ENCODE assay signal across 21 cellular contexts in the genomic region with DNA sequence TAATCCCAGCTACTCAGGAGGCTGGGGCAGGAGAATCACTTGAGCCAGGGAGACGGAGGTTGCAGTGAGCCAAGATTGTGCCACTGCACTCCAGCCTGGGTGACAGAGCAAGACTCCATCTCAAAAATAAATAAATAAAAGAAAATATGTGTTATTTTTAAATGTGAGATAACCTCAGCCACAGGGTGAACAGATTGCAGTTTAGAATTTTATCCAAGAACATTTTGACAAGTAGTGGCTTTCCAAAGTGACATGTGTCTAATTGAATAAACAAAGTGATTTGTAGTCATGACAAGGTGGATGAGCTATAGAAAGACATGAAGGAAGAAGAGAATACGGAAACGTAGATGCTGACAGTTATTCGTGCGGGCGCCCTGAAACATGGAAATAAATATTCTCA.
DNase-seq lines count a peak whose midpoint lies in the region; ATAC-seq and TF ChIP-seq lines count a peak whose summit lies in the region.
"Had no signal": no experiment of that assay in that cellular context is flagged by ENCODE, and none has a peak within 500 bp of the region (broad histone marks: within the 10 kb centered on the region; RNA-seq: fewer than 3 reads in every experiment).

No MANE protein-coding gene starts in this region.

- intact Hi-C loops in heart left ventricle (cut with DNase I) = loop anchor here in 1 of 10 donors (10.0 kb wide), 1 partner anchor 46 kb away; no protein-coding TSS in a partner anchor
- intact Hi-C loops in left ventricle myocardium superior (cut with micrococcal nuclease) = no loop called here

- H2BK5ac ChIP-seq in mesenchymal stem cell (ENCODE audit: low read depth, low read length, poor library complexity, severe bottlenecking) = no peak overlapping the region

- no peaks in the 10 kb centered on the region for H3K27me3 ChIP-seq in heart left ventricle
- H3K27me3 ChIP-seq in neural cell (ENCODE audit: insufficient read depth, low read depth, low read length) = no peaks in the 10 kb centered on the region
- no peaks in the 10 kb centered on the region for H3K27me3 ChIP-seq in mesenchymal stem cell (ENCODE audit: control insufficient read depth in 1 of 2, insufficient read depth in 1 of 2, low read length in 2 of 2)
- H3K27me3 ChIP-seq: BE2C; BLaER1 treated with 17β-estradiol and CSF1 and Interleukin-3, amounts not matched to agents 10 nM and 100 nM had no signal

- DNase-seq in NCI-H1694 treated with DMSO at 0.1 percent for 48 hours (lab: John Stamatoyannopoulos, UW) = peak; percentile 33
- no peak for DNase-seq in NCI-H1694 (lab: John Stamatoyannopoulos, UW)
- DNase-seq in heart left ventricle = no peak
- DNase-seq in left ventricle myocardium superior = no peak
- DNase-seq in mesenchymal stem cell = no peak
- DNase-seq in activated naive CD4-positive, alpha-beta T cell treated with anti-CD3 and anti-CD28 coated beads, Interleukin-2, amount 50 U/mL, for 72 hours (ENCODE audit: low spot score in 2 of 2) = no peak
- no peak for DNase-seq in NCI-H187 (lab: John Stamatoyannopoulos, UW)
- DNase-seq: BE2C; Calu3; CD4-positive, alpha-beta T cell; COR-L47; DMS53; DMS79 treated with DMSO at 0.1 percent for 48 hours; GF-D8; H9 had no signal

- no peaks in the 10 kb centered on the region for H4K20me1 ChIP-seq in neural cell (ENCODE audit: insufficient read depth)
- H4K20me1 ChIP-seq: BLaER1 treated with 17β-estradiol and CSF1 and Interleukin-3, amounts not matched to agents 10 nM and 100 nM had no signal

- H3K9me3 ChIP-seq in heart left ventricle (peaks cover 0 to 6% (median 0%) of the 10 kb centered on the region in 12 donors), neural cell (ENCODE audit: low read length) (no peaks in the 10 kb centered on the region), mesenchymal stem cell (ENCODE audit: control insufficient read depth, low read length) (no peaks in the 10 kb centered on the region)
- H3K9me3 ChIP-seq: BE2C had no signal

- no peak for TF ChIP-seq POLR2A in heart left ventricle (IDR thresholded peaks at IDR 0.05)

- H3K27ac ChIP-seq in heart left ventricle (no peak overlapping the region), neural cell (ENCODE audit: low read length) (no peak overlapping the region), mesenchymal stem cell (ENCODE audit: low read length, poor library complexity, severe bottlenecking) (no peak overlapping the region)
- H3K27ac ChIP-seq: 22Rv1; BLaER1 treated with 17β-estradiol and CSF1 and Interleukin-3, amounts not matched to agents 10 nM and 100 nM had no signal

- WGBS in heart left ventricle, 4 donors = 61 to 69% (median 63%) methylated on average over 6 of the region's 6 CpGs
- WGBS in mesenchymal stem cell = 96% methylated on average over 6 of the region's 6 CpGs

- H3K79me1 ChIP-seq in mesenchymal stem cell (replicated peaks; ENCODE audit: low read length, poor library complexity, severe bottlenecking) = no peaks in the 10 kb centered on the region

- H3K23ac ChIP-seq in mesenchymal stem cell (ENCODE audit: low read length in 2 of 2) = no peak overlapping the region

- no peak overlapping the region for H3K27ac Mint-ChIP-seq in activated naive CD4-positive, alpha-beta T cell treated with anti-CD3 and anti-CD28 coated beads, Interleukin-2, amount 50 U/mL, for 72 hours
- H3K27ac Mint-ChIP-seq: CD14-positive monocyte; CD4-positive, alpha-beta T cell; GM23338; H9 had no signal

- no peaks in the 10 kb centered on the region for H3K9me2 ChIP-seq in neural cell (ENCODE audit: insufficient read depth, low read length)

- H2BK120ac ChIP-seq in mesenchymal stem cell (ENCODE audit: low read depth, low read length) = no peak overlapping the region

- H3K9ac ChIP-seq in neural cell (ENCODE audit: low read length) = no peak overlapping the region
- no peak overlapping the region for H3K9ac ChIP-seq in mesenchymal stem cell (ENCODE audit: low read length)
- H3K9ac ChIP-seq: BLaER1 treated with 17β-estradiol and CSF1 and Interleukin-3, amounts not matched to agents 10 nM and 100 nM had no signal

- TF ChIP-seq CTCF in heart left ventricle (IDR thresholded peaks at IDR 0.05) (no peak), neural cell (IDR thresholded peaks at IDR 0.05; ENCODE audit: poor library complexity, severe bottlenecking) (no peak)

- H3F3A ChIP-seq in neural cell (ENCODE audit: insufficient read depth, low read length, poor library complexity, severe bottlenecking) = no peaks in the 10 kb centered on the region

- H2BK15ac ChIP-seq in mesenchymal stem cell (ENCODE audit: low read depth, poor library complexity, severe bottlenecking) = no peak overlapping the region

- H3K9me3 Mint-ChIP-seq in activated naive CD4-positive, alpha-beta T cell treated with anti-CD3 and anti-CD28 coated beads, Interleukin-2, amount 50 U/mL, for 72 hours = peaks cover 2 to 3% of the 10 kb centered on the region in 2 donors
- H3K9me3 Mint-ChIP-seq: CD14-positive monocyte; CD4-positive, alpha-beta T cell; GM23338; H9 had no signal

- H3K4me1 ChIP-seq in heart left ventricle (peaks cover 0 to 13% (median 0%) of the 10 kb centered on the region in 12 donors), mesenchymal stem cell (ENCODE audit: control insufficient read depth, insufficient read depth, low read depth, low read length) (peaks cover 2% of the 10 kb centered on the region)
- H3K4me1 ChIP-seq: BLaER1 treated with 17β-estradiol and CSF1 and Interleukin-3, amounts not matched to agents 10 nM and 100 nM had no signal

- no peak for TF ChIP-seq RAD21 in neural cell (conservative IDR thresholded peaks at IDR 0.05)

- H3K4me2 ChIP-seq in neural cell (ENCODE audit: low read length) = no peak overlapping the region
- H3K4me2 ChIP-seq in mesenchymal stem cell (ENCODE audit: low read length, poor library complexity, severe bottlenecking) = no peak overlapping the region
- H3K4me2 ChIP-seq: BLaER1 treated with 17β-estradiol and CSF1 and Interleukin-3, amounts not matched to agents 10 nM and 100 nM; GM23338 had no signal

- TF ChIP-seq EP300 in neural cell (conservative IDR thresholded peaks at IDR 0.05; ENCODE audit: poor library complexity, severe bottlenecking) = peak; percentile 75

- no peak overlapping the region for H3K4ac ChIP-seq in mesenchymal stem cell (ENCODE audit: low read depth in 1 of 2, low read length in 2 of 2)

- H3K36me3 ChIP-seq in heart left ventricle (no peaks in the 10 kb centered on the region), neural cell (ENCODE audit: insufficient read depth, low read length) (peaks cover 6% of the 10 kb centered on the region), mesenchymal stem cell (ENCODE audit: control insufficient read depth in 1 of 2, insufficient read depth in 2 of 2, low read depth in 1 of 2, low read length in 2 of 2) (peaks cover 4 to 10% of the 10 kb centered on the region in 2 experiments)
- H3K36me3 ChIP-seq: BE2C had no signal

- H4K91ac ChIP-seq in mesenchymal stem cell (ENCODE audit: low read length) = no peak overlapping the region

- no peaks in the 10 kb centered on the region for H3K79me2 ChIP-seq in neural cell (replicated peaks; ENCODE audit: insufficient read depth, low read length)

- H4K8ac ChIP-seq in mesenchymal stem cell (ENCODE audit: low read length) = no peak overlapping the region

- no peak overlapping the region for H3K14ac ChIP-seq in mesenchymal stem cell (ENCODE audit: low read length in 2 of 2)

- H3K18ac ChIP-seq in mesenchymal stem cell (ENCODE audit: low read depth in 1 of 2, low read length in 2 of 2) = no peak overlapping the region

- peak in 3 of 4 donors; percentile 33 to 56 (median 39) for ATAC-seq in heart left ventricle
- ATAC-seq in left ventricle myocardium superior = peak; percentile 63
- ATAC-seq in activated naive CD4-positive, alpha-beta T cell treated with anti-CD3 and anti-CD28 coated beads, Interleukin-2, amount 50 U/mL, for 72 hours = no peak
- ATAC-seq: GM23338, HCT116 had no signal

- H3K4me3 ChIP-seq in heart left ventricle (no peak overlapping the region), neural cell (ENCODE audit: low read length) (no peak overlapping the region), mesenchymal stem cell (ENCODE audit: insufficient read depth in 1 of 2, low read depth in 1 of 2, low read length in 2 of 2) (no peak overlapping the region)
- H3K4me3 ChIP-seq: BLaER1 treated with 17β-estradiol and CSF1 and Interleukin-3, amounts not matched to agents 10 nM and 100 nM; GM23338 had no signal

- no peak overlapping the region for H2AK5ac ChIP-seq in mesenchymal stem cell (ENCODE audit: low read length, severe bottlenecking)

- H3K36me3 Mint-ChIP-seq in activated naive CD4-positive, alpha-beta T cell treated with anti-CD3 and anti-CD28 coated beads, Interleukin-2, amount 50 U/mL, for 72 hours = no peaks in the 10 kb centered on the region
- H3K36me3 Mint-ChIP-seq: CD14-positive monocyte had no signal

- H2BK12ac ChIP-seq in mesenchymal stem cell (ENCODE audit: low read length in 2 of 2) = no peak overlapping the region

- H2AFZ ChIP-seq in neural cell (ENCODE audit: low read depth, low read length) (no peak overlapping the region), mesenchymal stem cell (ENCODE audit: low read depth, low read length) (no peak overlapping the region)
- H2AFZ ChIP-seq: GM23338 had no signal

TF ChIP-seq in neural cell, 6 proteins besides CTCF, POLR2A, EP300 and RAD21 (continues in another document):
- TF ChIP-seq MXI1 (conservative IDR thresholded peaks at IDR 0.05; ENCODE audit: poor library complexity, severe bottlenecking) = no peak
- TF ChIP-seq POLR2AphosphoS5 (IDR thresholded peaks at IDR 0.05) = peak; percentile 70
- TF ChIP-seq TAF1 (IDR thresholded peaks at IDR 0.05; ENCODE audit: low read depth) = no peak
- no peak for TF ChIP-seq EZH2 (IDR thresholded peaks at IDR 0.05; ENCODE audit: borderline replicate concordance, insufficient read depth, low read length, poor library complexity, severe bottlenecking)
- no peak for TF ChIP-seq SMC3 (conservative IDR thresholded peaks at IDR 0.05; ENCODE audit: poor library complexity)

Comparison
In these comparisons a context has a peak if more than half of its experiments do, and no peak if none do; other contexts are left out.
1. ATAC-seq: peak in heart left ventricle (3 of 4) and left ventricle myocardium superior (single experiment); none in activated naive CD4-positive, alpha-beta T cell treated with anti-CD3 and anti-CD28 coated beads, Interleukin-2, amount 50 U/mL, for 72 hours (0 of 2).